ENCODE assay signal across 13 cellular contexts in the genomic region with DNA sequence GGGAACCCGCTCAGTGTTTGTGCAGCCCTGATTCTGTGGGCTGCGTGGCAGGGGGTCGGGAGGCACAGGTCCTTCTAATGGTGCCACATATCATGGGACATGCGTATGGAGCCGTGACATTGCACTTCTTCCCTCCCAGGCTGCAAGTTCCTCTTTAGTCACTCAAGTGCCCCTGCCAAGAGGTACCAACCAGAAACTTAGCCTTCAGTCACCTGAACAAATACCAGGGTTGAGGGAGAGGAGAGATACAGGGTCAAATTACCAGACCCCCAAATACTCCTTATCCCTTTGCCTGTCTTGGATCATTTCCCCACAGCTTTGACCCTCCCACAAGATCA.
"Had no signal": no experiment of that assay in that cellular context is flagged by ENCODE, and none has a peak within 500 bp of the region (broad histone marks: within the 10 kb centered on the region; RNA-seq: fewer than 3 reads in every experiment).

No MANE protein-coding gene starts in this region.

- H3K27ac Mint-ChIP-seq: activated CD4-positive, alpha-beta T cell treated with anti-CD3 and anti-CD28 coated beads, Interleukin-2, amount 10 ng/mL, durations not matched to agents 7 days and 5 days; activated naive CD8-positive, alpha-beta T cell treated with anti-CD3 and anti-CD28 coated beads for 36 hours; natural killer cell; progenitor cell of endocrine pancreas; T-helper 2 cell treated with Interferon-gamma antibody and Interleukin-4, amounts not matched to agents 5 μg/mL and 100 μg/mL, for 36 hours had no signal

- H3K27ac ChIP-seq: stomach, testis had no signal

- H3K4me3 Mint-ChIP-seq: activated CD4-positive, alpha-beta T cell treated with anti-CD3 and anti-CD28 coated beads, Interleukin-2, amount 10 ng/mL, durations not matched to agents 7 days and 5 days; activated naive CD8-positive, alpha-beta T cell treated with anti-CD3 and anti-CD28 coated beads for 36 hours; natural killer cell; T-helper 2 cell treated with Interferon-gamma antibody and Interleukin-4, amounts not matched to agents 5 μg/mL and 100 μg/mL, for 36 hours had no signal

- DNase-seq: activated CD4-positive, alpha-beta T cell treated with anti-CD3 and anti-CD28 coated beads, Interleukin-2, amount 10 ng/mL, durations not matched to agents 7 days and 5 days; activated CD8-positive, alpha-beta memory T cell treated with anti-CD3 and anti-CD28 coated beads, Interleukin-2, amount 50 U/mL, for 48 hours; activated naive CD8-positive, alpha-beta T cell treated with anti-CD3 and anti-CD28 coated beads for 36 hours; erythroblast; mesendoderm; natural killer cell; stimulated activated CD4-positive, alpha-beta T cell treated with anti-CD3 and anti-CD28 coated beads, Interleukin-12 subunit alpha, Interleukin-12 subunit beta, amount 100 ng/mL, for 4 hours; stimulated activated CD4-positive, alpha-beta T cell treated with anti-CD3 and anti-CD28 coated beads, Interleukin-2, amount 100 ng/mL, for 24 hours; stomach had no signal

- H3K36me3 ChIP-seq: breast epithelium, stomach had no signal

- H3K9me3 Mint-ChIP-seq: activated CD4-positive, alpha-beta T cell treated with anti-CD3 and anti-CD28 coated beads, Interleukin-2, amount 10 ng/mL, durations not matched to agents 7 days and 5 days; activated naive CD8-positive, alpha-beta T cell treated with anti-CD3 and anti-CD28 coated beads for 36 hours; natural killer cell; T-helper 2 cell treated with Interferon-gamma antibody and Interleukin-4, amounts not matched to agents 5 μg/mL and 100 μg/mL, for 36 hours had no signal

- ATAC-seq: natural killer cell had no signal

- H3K27me3 ChIP-seq: breast epithelium, testis had no signal

- H3K9me3 ChIP-seq: breast epithelium, testis had no signal

- H3K27me3 Mint-ChIP-seq: activated CD4-positive, alpha-beta T cell treated with anti-CD3 and anti-CD28 coated beads, Interleukin-2, amount 10 ng/mL, durations not matched to agents 7 days and 5 days had no signal

- H3K4me3 ChIP-seq: breast epithelium, stomach, testis had no signal

- H3K36me3 Mint-ChIP-seq: activated naive CD8-positive, alpha-beta T cell treated with anti-CD3 and anti-CD28 coated beads for 36 hours; natural killer cell had no signal

- H3K4me1 Mint-ChIP-seq: activated CD4-positive, alpha-beta T cell treated with anti-CD3 and anti-CD28 coated beads, Interleukin-2, amount 10 ng/mL, durations not matched to agents 7 days and 5 days; activated naive CD8-positive, alpha-beta T cell treated with anti-CD3 and anti-CD28 coated beads for 36 hours; natural killer cell had no signal

- H3K4me1 ChIP-seq: breast epithelium, testis had no signal
